ENCODE assay signal across 9 cellular contexts in the genomic region with DNA sequence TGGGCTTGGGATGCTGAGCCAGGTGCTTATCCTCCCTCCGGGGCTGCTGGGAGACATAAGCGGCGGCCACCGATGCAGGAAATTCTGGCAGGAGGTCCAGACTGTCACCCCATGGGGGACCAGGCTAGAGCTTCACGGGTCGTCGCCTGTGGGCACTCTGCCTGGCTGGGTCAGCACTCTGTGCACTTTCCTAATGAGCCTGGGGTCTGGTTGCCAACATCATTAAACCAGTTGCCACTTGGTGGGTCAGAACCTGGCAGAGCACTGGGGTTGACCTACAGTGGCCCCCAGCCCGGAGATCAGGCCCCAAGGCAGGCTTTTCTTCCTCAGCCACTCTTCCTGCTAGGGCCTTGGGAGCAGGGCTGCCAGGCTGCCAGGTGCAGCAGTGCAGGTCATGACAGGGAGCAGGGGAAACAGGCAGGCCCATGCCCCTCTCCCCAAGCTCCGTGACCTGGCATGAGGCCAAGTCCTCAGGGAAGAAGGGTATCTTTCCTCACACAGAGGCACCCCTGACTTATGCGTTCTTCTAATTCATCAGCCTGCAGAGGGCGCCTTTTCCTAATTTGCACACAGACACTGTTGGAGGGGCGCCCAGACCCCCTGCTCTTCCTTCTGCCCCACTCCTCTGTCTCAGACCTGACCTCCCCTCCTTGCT.
A peak's percentile ranks its signal among the peaks of the same experiment; 100 is the strongest.
DNase-seq lines count a peak whose midpoint lies in the region; ATAC-seq and TF ChIP-seq lines count a peak whose summit lies in the region.
"Had no signal": no experiment of that assay in that cellular context is flagged by ENCODE, and none has a peak within 500 bp of the region (broad histone marks: within the 10 kb centered on the region; RNA-seq: fewer than 3 reads in every experiment).

No MANE protein-coding gene starts in this region.

- H3K27ac Mint-ChIP-seq in type B pancreatic cell, result no peak overlapping the region
- no peak overlapping the region for H3K27ac Mint-ChIP-seq in stimulated activated naive B cell treated with anti-CD40 and anti-IgM and Interleukin-4, amounts not matched to agents 10 μg/mL and 1 μg/mL and 100 μg/mL, for 72 hours
- H3K27ac Mint-ChIP-seq: activated T-cell treated with anti-CD3 and anti-CD28 coated beads, Interleukin-2, amount 50 U/mL, for 72 hours had no signal

- no peak overlapping the region for H3K4me3 Mint-ChIP-seq in type B pancreatic cell
- no peak overlapping the region for H3K4me3 Mint-ChIP-seq in stimulated activated naive B cell treated with anti-CD40 and anti-IgM and Interleukin-4, amounts not matched to agents 10 μg/mL and 1 μg/mL and 100 μg/mL, for 72 hours
- H3K4me3 Mint-ChIP-seq: activated T-cell treated with anti-CD3 and anti-CD28 coated beads, Interleukin-2, amount 50 U/mL, for 72 hours had no signal

- H3K4me3 ChIP-seq in epithelial cell of esophagus (ENCODE audit: low read length), result no peak overlapping the region

- no peak for ATAC-seq in stimulated activated naive B cell treated with anti-CD40 and anti-IgM and Interleukin-4, amounts not matched to agents 10 μg/mL and 1 μg/mL and 100 μg/mL, for 72 hours (replicated peaks)
- ATAC-seq in HG03432 (IDR thresholded peaks at IDR 0.05; ENCODE audit: unreplicated experiment), result no peak
- ATAC-seq: activated T-cell treated with anti-CD3 and anti-CD28 coated beads, Interleukin-2, amount 50 U/mL, for 72 hours had no signal

- peaks cover 8% of the 10 kb centered on the region for H3K27me3 Mint-ChIP-seq in type B pancreatic cell
- H3K27me3 Mint-ChIP-seq in stimulated activated naive B cell treated with anti-CD40 and anti-IgM and Interleukin-4, amounts not matched to agents 10 μg/mL and 1 μg/mL and 100 μg/mL, for 72 hours, result peaks cover 22 to 23% of the 10 kb centered on the region in 2 donors

- peak; percentile 21 for DNase-seq in stimulated activated CD4-positive, alpha-beta T cell treated with anti-CD3 and anti-CD28 coated beads, Interleukin-15, amount 100 ng/mL, for 24 hours
- no peak for DNase-seq in stimulated activated CD4-positive, alpha-beta T cell treated with anti-CD3 and anti-CD28 coated beads, Interleukin-4, amount 100 ng/mL, for 4 hours
- DNase-seq in NCI-H446 (lab: John Stamatoyannopoulos, UW) (peak; percentile 27 to 69), epithelial cell of esophagus (ENCODE audit: low read depth) (no peak), type B pancreatic cell (ENCODE audit: extremely low spot score, unreplicated experiment) (no peak)
- DNase-seq in activated CD4-positive, alpha-beta T cell treated with anti-CD3 and anti-CD28 coated beads for 4 hours, result no peak
- no peak for DNase-seq in stimulated activated naive B cell treated with anti-CD40 and anti-IgM and Interleukin-4, amounts not matched to agents 10 μg/mL and 1 μg/mL and 100 μg/mL, for 72 hours
- DNase-seq: activated T-cell treated with anti-CD3 and anti-CD28 coated beads, Interleukin-2, amount 50 U/mL, for 72 hours had no signal

- no peaks in the 10 kb centered on the region for H3K9me3 Mint-ChIP-seq in type B pancreatic cell
- no peaks in the 10 kb centered on the region for H3K9me3 Mint-ChIP-seq in stimulated activated naive B cell treated with anti-CD40 and anti-IgM and Interleukin-4, amounts not matched to agents 10 μg/mL and 1 μg/mL and 100 μg/mL, for 72 hours
- H3K9me3 Mint-ChIP-seq: activated T-cell treated with anti-CD3 and anti-CD28 coated beads, Interleukin-2, amount 50 U/mL, for 72 hours had no signal

- H3K4me1 Mint-ChIP-seq in type B pancreatic cell (ENCODE audit: unreplicated experiment), result peaks cover 15% of the 10 kb centered on the region
- H3K4me1 Mint-ChIP-seq in stimulated activated naive B cell treated with anti-CD40 and anti-IgM and Interleukin-4, amounts not matched to agents 10 μg/mL and 1 μg/mL and 100 μg/mL, for 72 hours, result peaks cover 7% of the 10 kb centered on the region in 2 donors

- no peaks in the 10 kb centered on the region for H3K36me3 Mint-ChIP-seq in type B pancreatic cell
- no peaks in the 10 kb centered on the region for H3K36me3 Mint-ChIP-seq in stimulated activated naive B cell treated with anti-CD40 and anti-IgM and Interleukin-4, amounts not matched to agents 10 μg/mL and 1 μg/mL and 100 μg/mL, for 72 hours

- TF ChIP-seq CTCF in epithelial cell of esophagus (IDR thresholded peaks at IDR 0.05; ENCODE audit: insufficient read depth, low read depth, low read length, missing control alignments) (peak; percentile 17), type B pancreatic cell (conservative IDR thresholded peaks at IDR 0.05) (peak; percentile 63)

Comparison
In these comparisons a context has a peak if more than half of its experiments do, and no peak if none do; other contexts are left out.
1. DNase-seq: peak in stimulated activated CD4-positive, alpha-beta T cell treated with anti-CD3 and anti-CD28 coated beads, Interleukin-15, amount 100 ng/mL, for 24 hours (single experiment) and NCI-H446 (2 of 2); none in stimulated activated CD4-positive, alpha-beta T cell treated with anti-CD3 and anti-CD28 coated beads, Interleukin-4, amount 100 ng/mL, for 4 hours (0 of 2), epithelial cell of esophagus (single experiment), type B pancreatic cell (single experiment), activated CD4-positive, alpha-beta T cell treated with anti-CD3 and anti-CD28 coated beads for 4 hours (0 of 2) and stimulated activated naive B cell treated with anti-CD40 and anti-IgM and Interleukin-4, amounts not matched to agents 10 μg/mL and 1 μg/mL and 100 μg/mL, for 72 hours (single experiment).